Comparison of ENCODE assay signal across 11 cellular contexts in the genomic region with DNA sequence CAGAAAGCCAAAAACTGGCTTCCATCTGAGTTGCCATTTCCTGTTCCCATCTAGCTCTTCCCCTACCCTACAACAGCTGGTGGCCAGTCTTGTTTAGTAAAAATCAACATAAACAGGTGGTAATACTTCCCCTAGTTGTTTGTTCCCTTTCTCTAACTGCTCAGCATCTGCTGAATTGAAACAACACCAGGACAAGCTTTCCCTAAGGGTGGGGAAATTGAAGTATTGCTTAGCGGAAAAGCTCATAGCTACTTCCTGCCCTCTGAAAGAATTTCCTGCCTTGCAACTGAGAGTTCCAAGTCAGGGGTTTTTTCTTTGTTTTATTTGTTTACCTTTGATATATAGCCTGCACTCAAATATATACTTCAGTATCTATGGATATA.
A peak's percentile ranks its signal among the peaks of the same experiment; 100 is the strongest.
DNase-seq lines count a peak whose midpoint lies in the region; ATAC-seq and TF ChIP-seq lines count a peak whose summit lies in the region.
"Had no signal": no experiment of that assay in that cellular context is flagged by ENCODE, and none has a peak within 500 bp of the region (broad histone marks: within the 10 kb centered on the region; RNA-seq: fewer than 3 reads in every experiment).

No MANE protein-coding gene starts in this region.

- CTCF ChIA-PET in A673 (lab: Charles Lee) = no interaction called here

- DNase-seq in A673 (ENCODE audit: low spot score) (peak; percentile 21), dermis blood vessel endothelial cell (peak; percentile 63), mesothelial cell of epicardium (ENCODE audit: low spot score in 2 of 2, unreplicated experiment in 2 of 2) (no peak), NCI-H1436 treated with DMSO at 0.1 percent for 48 hours (lab: John Stamatoyannopoulos, UW) (no peak), Kasumi-1 (lab: John Stamatoyannopoulos, UW) (no peak)
- no peak for DNase-seq in activated CD4-positive, CD25-positive, alpha-beta regulatory T cell treated with anti-CD3 and anti-CD28 coated beads, Interleukin-2, amount 50 U/mL, for 72 hours
- DNase-seq: activated naive CD8-positive, alpha-beta T cell treated with anti-CD3 and anti-CD28 coated beads, Interleukin-2, amount 10 ng/mL, durations not matched to agents 7 days and 5 days; DND-41 had no signal

- peak overlapping the region; percentile 45 for H3K27ac Mint-ChIP-seq in mesothelial cell of epicardium
- H3K27ac Mint-ChIP-seq: activated naive CD8-positive, alpha-beta T cell treated with anti-CD3 and anti-CD28 coated beads, Interleukin-2, amount 10 ng/mL, durations not matched to agents 7 days and 5 days had no signal

- peak overlapping the region; percentile 20 for H3K27ac ChIP-seq in A673 (ENCODE audit: low read depth, low read length, poor library complexity, severe bottlenecking)
- H3K27ac ChIP-seq in HUES6 (ENCODE audit: low read depth, low read length) = peak overlapping the region; percentile 29; the same call in 1 of the 2 replicates

- POLR2A ChIA-PET in A673 (lab: Charles Lee; ENCODE audit: low non-redundant PET) = no interaction called here

- BruUV-seq in A673 (replicated peaks; lab: Mats Ljungman, UMichigan) = no TSS peak

- H3K4me3 Mint-ChIP-seq in mesothelial cell of epicardium = no peak overlapping the region
- H3K4me3 Mint-ChIP-seq: activated naive CD8-positive, alpha-beta T cell treated with anti-CD3 and anti-CD28 coated beads, Interleukin-2, amount 10 ng/mL, durations not matched to agents 7 days and 5 days had no signal

- intact Hi-C loops in A673 (cut with micrococcal nuclease; ENCODE audit: unreplicated experiment) = no loop called here

- TF ChIP-seq CTCF in A673 (conservative IDR thresholded peaks at IDR 0.05; ENCODE audit: low read depth, low read length) (no peak), mesothelial cell of epicardium (IDR thresholded peaks at IDR 0.05; ENCODE audit: unreplicated experiment) (no peak)

- H3K9me3 Mint-ChIP-seq in mesothelial cell of epicardium = no peaks in the 10 kb centered on the region
- H3K9me3 Mint-ChIP-seq: activated naive CD8-positive, alpha-beta T cell treated with anti-CD3 and anti-CD28 coated beads, Interleukin-2, amount 10 ng/mL, durations not matched to agents 7 days and 5 days had no signal

- H3K9me3 ChIP-seq in A673 (ENCODE audit: low read depth, low read length, poor library complexity, severe bottlenecking) = no peaks in the 10 kb centered on the region
- H3K9me3 ChIP-seq in HUES6 (ENCODE audit: control insufficient read depth, insufficient read depth, low read depth, low read length) = no peaks in the 10 kb centered on the region
- H3K9me3 ChIP-seq: ovary had no signal

- ATAC-seq in GM18870 (IDR thresholded peaks at IDR 0.05; ENCODE audit: unreplicated experiment) = no peak

- no peaks in the 10 kb centered on the region for H3K27me3 ChIP-seq in A673 (replicated peaks; ENCODE audit: insufficient read depth, low read depth, low read length, poor library complexity)
- H3K27me3 ChIP-seq in HUES6 (ENCODE audit: control insufficient read depth, insufficient read depth, low read length) = no peaks in the 10 kb centered on the region
- H3K27me3 ChIP-seq: ovary had no signal

- H3K4me1 ChIP-seq in A673 (ENCODE audit: insufficient read depth, low read length, poor library complexity, severe bottlenecking) = peaks cover 19% of the 10 kb centered on the region
- H3K4me1 ChIP-seq in HUES6 (ENCODE audit: control insufficient read depth, insufficient read depth, low read length) = peaks cover 29% of the 10 kb centered on the region

- no peaks in the 10 kb centered on the region for H3K27me3 Mint-ChIP-seq in mesothelial cell of epicardium (ENCODE audit: low read depth)
- H3K27me3 Mint-ChIP-seq: activated naive CD8-positive, alpha-beta T cell treated with anti-CD3 and anti-CD28 coated beads, Interleukin-2, amount 10 ng/mL, durations not matched to agents 7 days and 5 days had no signal

- no peak overlapping the region for H3K9ac ChIP-seq in HUES6 (ENCODE audit: low read length)

- H3K4me3 ChIP-seq in A673 (ENCODE audit: low read depth, low read length, poor library complexity, severe bottlenecking) (no peak overlapping the region), HUES6 (ENCODE audit: low read depth, low read length) (no peak overlapping the region)
- H3K4me3 ChIP-seq: ovary had no signal

- H3K36me3 ChIP-seq in A673 (ENCODE audit: insufficient read depth, low read length, poor library complexity, severe bottlenecking) = peaks cover 16% of the 10 kb centered on the region
- H3K36me3 ChIP-seq in HUES6 (ENCODE audit: control insufficient read depth, insufficient read depth, low read length) = peaks cover 24% of the 10 kb centered on the region
- H3K36me3 ChIP-seq: ovary had no signal

- H3K4me1 Mint-ChIP-seq in mesothelial cell of epicardium = peaks cover 56% of the 10 kb centered on the region

- peaks cover 21% of the 10 kb centered on the region for H3K36me3 Mint-ChIP-seq in mesothelial cell of epicardium

Comparison
In these comparisons a context has a peak if more than half of its experiments do, and no peak if none do; other contexts are left out.
1. DNase-seq: peak in A673 (single experiment) and dermis blood vessel endothelial cell (single experiment); none in mesothelial cell of epicardium (0 of 2), NCI-H1436 treated with DMSO at 0.1 percent for 48 hours (single experiment), activated CD4-positive, CD25-positive, alpha-beta regulatory T cell treated with anti-CD3 and anti-CD28 coated beads, Interleukin-2, amount 50 U/mL, for 72 hours (single experiment) and Kasumi-1 (0 of 2).